12 cellular contexts compared by ENCODE assay signal in genomic region chr19:35138305-35138799, GRCh38. TPM values are rescaled to one million over a fixed set of nuclear protein-coding genes. Genes with fewer than 3 reads are reported as not detected.
DNase-seq lines count a peak whose midpoint lies in the region; ATAC-seq, FAIRE-seq and TF ChIP-seq lines count a peak whose summit lies in the region.
"Had no signal": no experiment of that assay in that cellular context is flagged by ENCODE, and none has a peak within 500 bp of the region (broad histone marks: within the 10 kb centered on the region; RNA-seq: fewer than 3 reads in every experiment).

No MANE protein-coding gene starts in this region.

- H3K4me1 ChIP-seq in right atrium auricular region (peaks cover 0 to 87% of the 10 kb centered on the region in 2 donors), sigmoid colon (peaks cover 0 to 58% (median 45%) of the 10 kb centered on the region in 4 donors)

- no peaks in the 10 kb centered on the region for H3K9me3 ChIP-seq in WERI-Rb-1 (ENCODE audit: severe bottlenecking)
- no peaks in the 10 kb centered on the region for H3K9me3 ChIP-seq in right atrium auricular region
- H3K9me3 ChIP-seq in sigmoid colon: no peaks in the 10 kb centered on the region
- H3K9me3 ChIP-seq: MG63 had no signal

- DNase-seq in WERI-Rb-1 (peak; percentile 8), right atrium auricular region (ENCODE audit: low spot score) (no peak), sigmoid colon (peak; percentile 87), urothelium cell line (ENCODE audit: low spot score) (no peak)
- DNase-seq: GDM1, HCEC 1CT, MG63 had no signal

- TF ChIP-seq CTCF in WERI-Rb-1 (IDR thresholded peaks at IDR 0.05; ENCODE audit: low read depth, low read length) (no peak), right atrium auricular region (IDR thresholded peaks at IDR 0.05) (no peak), sigmoid colon (IDR thresholded peaks at IDR 0.05) (no peak)

- no peaks in the 10 kb centered on the region for H3K36me3 ChIP-seq in WERI-Rb-1
- no peaks in the 10 kb centered on the region for H3K36me3 ChIP-seq in right atrium auricular region
- H3K36me3 ChIP-seq in sigmoid colon: no peaks in the 10 kb centered on the region
- H3K36me3 ChIP-seq: MG63 had no signal

- no peak for ATAC-seq in GM21447 (IDR thresholded peaks at IDR 0.05; ENCODE audit: unreplicated experiment)
- no peak for ATAC-seq in stimulated activated memory B cell treated with anti-CD40 and anti-IgM and Interleukin-4, amounts not matched to agents 10 μg/mL and 1 μg/mL and 100 μg/mL, for 72 hours

- H3K27me3 ChIP-seq in WERI-Rb-1 (ENCODE audit: insufficient read depth, low read depth, severe bottlenecking) (peaks cover 3% of the 10 kb centered on the region), right atrium auricular region (no peaks in the 10 kb centered on the region), sigmoid colon (peaks cover 29 to 66% (median 33%) of the 10 kb centered on the region in 3 donors)
- H3K27me3 ChIP-seq: MG63 had no signal

- no peaks in the 10 kb centered on the region for H3K9me3 Mint-ChIP-seq in stimulated activated memory B cell treated with anti-CD40 and anti-IgM and Interleukin-4, amounts not matched to agents 10 μg/mL and 1 μg/mL and 100 μg/mL, for 72 hours

- intact Hi-C loops in sigmoid colon (cut with DNase I): no loop called here

- H3K4me3 ChIP-seq in WERI-Rb-1 (ENCODE audit: low read depth, low read length): no peak overlapping the region
- H3K4me3 ChIP-seq in right atrium auricular region: peak overlapping the region; percentile 37 to 54
- H3K4me3 ChIP-seq in sigmoid colon: peak overlapping the region; percentile 34 to 53 (median 47)
- H3K4me3 ChIP-seq: MG63 had no signal

- H3K36me3 Mint-ChIP-seq in stimulated activated memory B cell treated with anti-CD40 and anti-IgM and Interleukin-4, amounts not matched to agents 10 μg/mL and 1 μg/mL and 100 μg/mL, for 72 hours: no peaks in the 10 kb centered on the region

- H3K4me1 Mint-ChIP-seq in stimulated activated memory B cell treated with anti-CD40 and anti-IgM and Interleukin-4, amounts not matched to agents 10 μg/mL and 1 μg/mL and 100 μg/mL, for 72 hours: peaks cover 37% of the 10 kb centered on the region

- no peak for TF ChIP-seq EP300 in sigmoid colon (IDR thresholded peaks at IDR 0.05)

- no peak for TF ChIP-seq POLR2A in sigmoid colon (IDR thresholded peaks at IDR 0.05)

- no peak overlapping the region for H3K27ac Mint-ChIP-seq in stimulated activated memory B cell treated with anti-CD40 and anti-IgM and Interleukin-4, amounts not matched to agents 10 μg/mL and 1 μg/mL and 100 μg/mL, for 72 hours

- H3K27ac ChIP-seq in WERI-Rb-1 (no peak overlapping the region), right atrium auricular region (peak overlapping the region; percentile 95), sigmoid colon (peak overlapping the region; percentile 82 to 84 (median 84))

- FAIRE-seq in urothelium cell line (lab: Jason Lieb, UNC): no peak
- FAIRE-seq: keratinocyte had no signal

- WGBS in sigmoid colon, 2 donors: 72 to 77% methylated on average over 14 of the region's 14 CpGs

- no peak overlapping the region for H3K4me3 Mint-ChIP-seq in stimulated activated memory B cell treated with anti-CD40 and anti-IgM and Interleukin-4, amounts not matched to agents 10 μg/mL and 1 μg/mL and 100 μg/mL, for 72 hours

- no peaks in the 10 kb centered on the region for H3K27me3 Mint-ChIP-seq in stimulated activated memory B cell treated with anti-CD40 and anti-IgM and Interleukin-4, amounts not matched to agents 10 μg/mL and 1 μg/mL and 100 μg/mL, for 72 hours

RNA-seq across cellular contexts. Expression of gene FXYD1, which starts 0.3 kb away (rescaled TPM):
- total RNA-seq in right atrium auricular region (100 to 1,000 TPM; 166 to 175 TPM), sigmoid colon (100 to 1,000 TPM in 1 of 4 donors, 10 to 100 TPM in 3; 39.1 to 107 (median 44.6) TPM)
- polyA plus RNA-seq in sigmoid colon: 10 to 100 TPM in 2 of 3 donors, 1 to 10 TPM in 1; 6.0 to 57.7 (median 15.0) TPM
- total RNA-seq: activated CD8-positive, alpha-beta memory T cell treated with anti-CD3 and anti-CD28 coated beads for 36 hours; T-helper 1 cell treated with Interleukin-12 subunit alpha and Interleukin-12 subunit beta and Interleukin-4 antibody, amounts not matched to agents 30 ng/mL and 1 ng/mL, for 36 hours had no signal

RNA-seq across cellular contexts. Expression of gene LGI4, which starts 3.5 kb away (rescaled TPM):
- total RNA-seq in right atrium auricular region: 10 to 100 TPM; 10.9 to 42.5 TPM
- total RNA-seq in sigmoid colon: 10 to 100 TPM; 29.0 to 47.1 (median 35.1) TPM
- polyA plus RNA-seq in sigmoid colon: 10 to 100 TPM in 1 of 3 donors, 1 to 10 TPM in 2; 4.2 to 35.7 (median 9.0) TPM
- total RNA-seq: activated CD8-positive, alpha-beta memory T cell treated with anti-CD3 and anti-CD28 coated beads for 36 hours had no signal

RNA-seq across cellular contexts. Expression of gene FXYD7, which starts 4.7 kb away (rescaled TPM):
- total RNA-seq in right atrium auricular region: not detected
- 1 to 10 TPM in 1 of 4 donors, not detected in 3; 3.3 TPM for total RNA-seq in sigmoid colon
- 1 to 10 TPM in 1 of 3 donors, not detected in 2; 1.7 TPM for polyA plus RNA-seq in sigmoid colon
- total RNA-seq: activated CD8-positive, alpha-beta memory T cell treated with anti-CD3 and anti-CD28 coated beads for 36 hours had no signal
- polyA plus RNA-seq: keratinocyte had no signal

RNA-seq across cellular contexts. Expression of gene FXYD5, which starts 16.2 kb away (rescaled TPM):
- total RNA-seq in right atrium auricular region (10 to 100 TPM; 31.3 to 77.7 TPM), sigmoid colon (10 to 100 TPM; 20.1 to 32.4 (median 28.8) TPM)
- polyA plus RNA-seq in sigmoid colon: 100 to 1,000 TPM in 1 of 3 donors, 10 to 100 TPM in 2; 18.5 to 102 (median 27.0) TPM

RNA-seq across cellular contexts. Expression of gene FXYD3, which starts 22.7 kb away (rescaled TPM):
- total RNA-seq in right atrium auricular region (1 to 10 TPM in 1 of 2 donors, under 1 TPM in 1; 0.98 to 1.6 TPM), sigmoid colon (10 to 100 TPM in 2 of 4 donors, 1 to 10 TPM in 2; 3.7 to 15.3 (median 8.2) TPM)
- polyA plus RNA-seq in sigmoid colon: 1,000 to 10,000 TPM; 2,472 to 3,333 (median 2,871) TPM
- total RNA-seq: activated CD8-positive, alpha-beta memory T cell treated with anti-CD3 and anti-CD28 coated beads for 36 hours; T-helper 1 cell treated with Interleukin-12 subunit alpha and Interleukin-12 subunit beta and Interleukin-4 antibody, amounts not matched to agents 30 ng/mL and 1 ng/mL, for 36 hours had no signal

Comparison
In these comparisons a context has a peak if more than half of its experiments do, and no peak if none do; other contexts are left out.
1. DNase-seq: peak in WERI-Rb-1 (single experiment) and sigmoid colon (single experiment); none in right atrium auricular region (single experiment) and urothelium cell line (single experiment).